ENCODE assay signal across 2 cellular contexts in the genomic region with DNA sequence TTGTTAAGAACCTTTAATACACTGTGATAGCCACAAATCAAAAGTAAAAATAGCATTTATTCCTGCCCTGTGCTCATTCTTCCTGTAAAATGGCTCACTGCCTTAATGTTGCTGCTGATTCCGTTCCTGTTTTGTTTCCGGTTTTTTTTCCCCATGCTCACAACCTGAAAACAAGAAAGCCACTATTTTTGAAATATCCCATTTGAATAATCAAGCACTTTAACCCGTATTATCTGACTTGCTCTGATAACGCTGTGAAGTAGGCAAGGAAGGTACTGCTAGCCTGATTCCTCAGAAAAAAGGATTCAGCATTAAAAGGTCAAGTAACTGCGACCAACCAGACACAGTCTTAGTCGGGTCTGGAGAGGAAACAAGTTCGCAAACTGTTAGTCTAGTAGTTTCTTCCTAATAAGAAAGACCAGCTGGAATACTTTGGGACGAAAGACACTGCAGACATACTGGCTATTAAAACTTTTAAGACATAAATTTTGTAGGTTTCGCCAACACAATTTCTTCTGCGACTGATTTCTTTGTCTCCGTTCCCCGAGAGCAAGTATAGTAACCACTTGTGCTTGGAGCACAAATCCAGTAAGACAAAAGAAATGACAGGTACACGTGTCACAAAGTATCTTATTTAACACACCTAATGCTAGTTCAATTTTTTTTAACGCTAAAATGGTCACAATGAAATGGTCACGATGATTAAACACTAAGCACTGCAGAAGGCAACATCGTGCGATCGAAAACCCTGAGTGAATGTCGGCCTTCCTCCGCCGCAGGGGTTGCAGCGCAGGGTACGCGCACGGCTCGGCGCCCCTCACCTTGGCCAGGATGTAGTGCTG.
TF ChIP-seq lines count a peak whose summit lies in the region.

No MANE protein-coding gene starts in this region.

TF ChIP-seq in PFSK-1, 5 proteins besides CTCF, POLR2A, EP300 and RAD21 (continued from another document):
- TF ChIP-seq, protein P1, sequence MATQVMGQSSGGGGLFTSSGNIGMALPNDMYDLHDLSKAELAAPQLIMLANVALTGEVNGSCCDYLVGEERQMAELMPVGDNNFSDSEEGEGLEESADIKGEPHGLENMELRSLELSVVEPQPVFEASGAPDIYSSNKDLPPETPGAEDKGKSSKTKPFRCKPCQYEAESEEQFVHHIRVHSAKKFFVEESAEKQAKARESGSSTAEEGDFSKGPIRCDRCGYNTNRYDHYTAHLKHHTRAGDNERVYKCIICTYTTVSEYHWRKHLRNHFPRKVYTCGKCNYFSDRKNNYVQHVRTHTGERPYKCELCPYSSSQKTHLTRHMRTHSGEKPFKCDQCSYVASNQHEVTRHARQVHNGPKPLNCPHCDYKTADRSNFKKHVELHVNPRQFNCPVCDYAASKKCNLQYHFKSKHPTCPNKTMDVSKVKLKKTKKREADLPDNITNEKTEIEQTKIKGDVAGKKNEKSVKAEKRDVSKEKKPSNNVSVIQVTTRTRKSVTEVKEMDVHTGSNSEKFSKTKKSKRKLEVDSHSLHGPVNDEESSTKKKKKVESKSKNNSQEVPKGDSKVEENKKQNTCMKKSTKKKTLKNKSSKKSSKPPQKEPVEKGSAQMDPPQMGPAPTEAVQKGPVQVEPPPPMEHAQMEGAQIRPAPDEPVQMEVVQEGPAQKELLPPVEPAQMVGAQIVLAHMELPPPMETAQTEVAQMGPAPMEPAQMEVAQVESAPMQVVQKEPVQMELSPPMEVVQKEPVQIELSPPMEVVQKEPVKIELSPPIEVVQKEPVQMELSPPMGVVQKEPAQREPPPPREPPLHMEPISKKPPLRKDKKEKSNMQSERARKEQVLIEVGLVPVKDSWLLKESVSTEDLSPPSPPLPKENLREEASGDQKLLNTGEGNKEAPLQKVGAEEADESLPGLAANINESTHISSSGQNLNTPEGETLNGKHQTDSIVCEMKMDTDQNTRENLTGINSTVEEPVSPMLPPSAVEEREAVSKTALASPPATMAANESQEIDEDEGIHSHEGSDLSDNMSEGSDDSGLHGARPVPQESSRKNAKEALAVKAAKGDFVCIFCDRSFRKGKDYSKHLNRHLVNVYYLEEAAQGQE (IDR thresholded peaks at IDR 0.05; ENCODE audit: insufficient read depth in 1 of 2, low read depth in 2 of 2, low read length in 2 of 2) = no peak

TF ChIP-seq in HepG2, 621 proteins besides CTCF, POLR2A, EP300 and RAD21 (continued from another document):
- no peak for TF ChIP-seq MEIS1 (CRISPR knock-in tag; IDR thresholded peaks at IDR 0.05; ENCODE audit: borderline replicate concordance)
- TF ChIP-seq, protein P2, sequence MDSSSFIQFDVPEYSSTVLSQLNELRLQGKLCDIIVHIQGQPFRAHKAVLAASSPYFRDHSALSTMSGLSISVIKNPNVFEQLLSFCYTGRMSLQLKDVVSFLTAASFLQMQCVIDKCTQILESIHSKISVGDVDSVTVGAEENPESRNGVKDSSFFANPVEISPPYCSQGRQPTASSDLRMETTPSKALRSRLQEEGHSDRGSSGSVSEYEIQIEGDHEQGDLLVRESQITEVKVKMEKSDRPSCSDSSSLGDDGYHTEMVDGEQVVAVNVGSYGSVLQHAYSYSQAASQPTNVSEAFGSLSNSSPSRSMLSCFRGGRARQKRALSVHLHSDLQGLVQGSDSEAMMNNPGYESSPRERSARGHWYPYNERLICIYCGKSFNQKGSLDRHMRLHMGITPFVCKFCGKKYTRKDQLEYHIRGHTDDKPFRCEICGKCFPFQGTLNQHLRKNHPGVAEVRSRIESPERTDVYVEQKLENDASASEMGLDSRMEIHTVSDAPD (CRISPR knock-in tag; IDR thresholded peaks at IDR 0.05) = 0 out of 2 replicates have a peak, but pooled peaks have one; percentile 6
- TF ChIP-seq BCL6 (CRISPR knock-in tag; IDR thresholded peaks at IDR 0.05) = no peak; the same call in 1 of the 2 replicates
- 0 out of 2 replicates have a peak, but pooled peaks have one; percentile 15 for TF ChIP-seq NR2F6 (IDR thresholded peaks at IDR 0.05)
- no peak for TF ChIP-seq NR2F6 (CRISPR knock-in tag; IDR thresholded peaks at IDR 0.05)
- TF ChIP-seq SIX4 (CRISPR knock-in tag; IDR thresholded peaks at IDR 0.05) = 0 out of 2 replicates have a peak, but pooled peaks have one; percentile 20
- TF ChIP-seq NAIF1 (CRISPR knock-in tag; IDR thresholded peaks at IDR 0.05; ENCODE audit: borderline replicate concordance) = 0 out of 2 replicates have a peak, but pooled peaks have one; percentile 39
- TF ChIP-seq TOPORS (CRISPR knock-in tag; IDR thresholded peaks at IDR 0.05) = no peak
- no peak for TF ChIP-seq ASH2L (IDR thresholded peaks at IDR 0.05; ENCODE audit: insufficient read length, low read depth, low read length)
- TF ChIP-seq ZNF430 (CRISPR knock-in tag; IDR thresholded peaks at IDR 0.05) = no peak
- TF ChIP-seq NCOA2 (CRISPR knock-in tag; IDR thresholded peaks at IDR 0.05) = 0 out of 2 replicates have a peak, but pooled peaks have one; percentile 28
- TF ChIP-seq ZNF329 (CRISPR knock-in tag; IDR thresholded peaks at IDR 0.05; ENCODE audit: low read depth) = 0 out of 2 replicates have a peak, but pooled peaks have one; percentile 42
- no peak for TF ChIP-seq ZNF33A (CRISPR knock-in tag; IDR thresholded peaks at IDR 0.05; ENCODE audit: borderline replicate concordance)
- TF ChIP-seq ZNF468 (CRISPR knock-in tag; IDR thresholded peaks at IDR 0.05) = 0 out of 2 replicates have a peak, but pooled peaks have one; percentile 73
- TF ChIP-seq KAT8 (CRISPR knock-in tag; IDR thresholded peaks at IDR 0.05) = 0 out of 2 replicates have a peak, but pooled peaks have one; percentile 27
- TF ChIP-seq, protein P3, sequence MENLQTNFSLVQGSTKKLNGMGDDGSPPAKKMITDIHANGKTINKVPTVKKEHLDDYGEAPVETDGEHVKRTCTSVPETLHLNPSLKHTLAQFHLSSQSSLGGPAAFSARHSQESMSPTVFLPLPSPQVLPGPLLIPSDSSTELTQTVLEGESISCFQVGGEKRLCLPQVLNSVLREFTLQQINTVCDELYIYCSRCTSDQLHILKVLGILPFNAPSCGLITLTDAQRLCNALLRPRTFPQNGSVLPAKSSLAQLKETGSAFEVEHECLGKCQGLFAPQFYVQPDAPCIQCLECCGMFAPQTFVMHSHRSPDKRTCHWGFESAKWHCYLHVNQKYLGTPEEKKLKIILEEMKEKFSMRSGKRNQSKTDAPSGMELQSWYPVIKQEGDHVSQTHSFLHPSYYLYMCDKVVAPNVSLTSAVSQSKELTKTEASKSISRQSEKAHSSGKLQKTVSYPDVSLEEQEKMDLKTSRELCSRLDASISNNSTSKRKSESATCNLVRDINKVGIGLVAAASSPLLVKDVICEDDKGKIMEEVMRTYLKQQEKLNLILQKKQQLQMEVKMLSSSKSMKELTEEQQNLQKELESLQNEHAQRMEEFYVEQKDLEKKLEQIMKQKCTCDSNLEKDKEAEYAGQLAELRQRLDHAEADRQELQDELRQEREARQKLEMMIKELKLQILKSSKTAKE (CRISPR knock-in tag; IDR thresholded peaks at IDR 0.05; ENCODE audit: borderline replicate concordance) = no peak
- TF ChIP-seq, protein P4, sequence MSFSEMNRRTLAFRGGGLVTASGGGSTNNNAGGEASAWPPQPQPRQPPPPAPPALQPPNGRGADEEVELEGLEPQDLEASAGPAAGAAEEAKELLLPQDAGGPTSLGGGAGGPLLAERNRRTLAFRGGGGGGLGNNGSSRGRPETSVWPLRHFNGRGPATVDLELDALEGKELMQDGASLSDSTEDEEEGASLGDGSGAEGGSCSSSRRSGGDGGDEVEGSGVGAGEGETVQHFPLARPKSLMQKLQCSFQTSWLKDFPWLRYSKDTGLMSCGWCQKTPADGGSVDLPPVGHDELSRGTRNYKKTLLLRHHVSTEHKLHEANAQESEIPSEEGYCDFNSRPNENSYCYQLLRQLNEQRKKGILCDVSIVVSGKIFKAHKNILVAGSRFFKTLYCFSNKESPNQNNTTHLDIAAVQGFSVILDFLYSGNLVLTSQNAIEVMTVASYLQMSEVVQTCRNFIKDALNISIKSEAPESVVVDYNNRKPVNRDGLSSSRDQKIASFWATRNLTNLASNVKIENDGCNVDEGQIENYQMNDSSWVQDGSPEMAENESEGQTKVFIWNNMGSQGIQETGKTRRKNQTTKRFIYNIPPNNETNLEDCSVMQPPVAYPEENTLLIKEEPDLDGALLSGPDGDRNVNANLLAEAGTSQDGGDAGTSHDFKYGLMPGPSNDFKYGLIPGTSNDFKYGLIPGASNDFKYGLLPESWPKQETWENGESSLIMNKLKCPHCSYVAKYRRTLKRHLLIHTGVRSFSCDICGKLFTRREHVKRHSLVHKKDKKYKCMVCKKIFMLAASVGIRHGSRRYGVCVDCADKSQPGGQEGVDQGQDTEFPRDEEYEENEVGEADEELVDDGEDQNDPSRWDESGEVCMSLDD (CRISPR knock-in tag; IDR thresholded peaks at IDR 0.05; ENCODE audit: borderline replicate concordance) = 0 out of 2 replicates have a peak, but pooled peaks have one; percentile 44
- peak; percentile 13 for TF ChIP-seq TEAD3 (CRISPR knock-in tag; optimal IDR thresholded peaks at IDR 0.05; ENCODE audit: borderline replicate concordance)
- TF ChIP-seq THYN1 (CRISPR knock-in tag; IDR thresholded peaks at IDR 0.05; ENCODE audit: borderline replicate concordance, low read depth) = no peak
- no peak for TF ChIP-seq ZNF251 (CRISPR knock-in tag; IDR thresholded peaks at IDR 0.05)
- TF ChIP-seq, protein P5, sequence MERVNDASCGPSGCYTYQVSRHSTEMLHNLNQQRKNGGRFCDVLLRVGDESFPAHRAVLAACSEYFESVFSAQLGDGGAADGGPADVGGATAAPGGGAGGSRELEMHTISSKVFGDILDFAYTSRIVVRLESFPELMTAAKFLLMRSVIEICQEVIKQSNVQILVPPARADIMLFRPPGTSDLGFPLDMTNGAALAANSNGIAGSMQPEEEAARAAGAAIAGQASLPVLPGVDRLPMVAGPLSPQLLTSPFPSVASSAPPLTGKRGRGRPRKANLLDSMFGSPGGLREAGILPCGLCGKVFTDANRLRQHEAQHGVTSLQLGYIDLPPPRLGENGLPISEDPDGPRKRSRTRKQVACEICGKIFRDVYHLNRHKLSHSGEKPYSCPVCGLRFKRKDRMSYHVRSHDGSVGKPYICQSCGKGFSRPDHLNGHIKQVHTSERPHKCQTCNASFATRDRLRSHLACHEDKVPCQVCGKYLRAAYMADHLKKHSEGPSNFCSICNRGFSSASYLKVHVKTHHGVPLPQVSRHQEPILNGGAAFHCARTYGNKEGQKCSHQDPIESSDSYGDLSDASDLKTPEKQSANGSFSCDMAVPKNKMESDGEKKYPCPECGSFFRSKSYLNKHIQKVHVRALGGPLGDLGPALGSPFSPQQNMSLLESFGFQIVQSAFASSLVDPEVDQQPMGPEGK (CRISPR knock-in tag; IDR thresholded peaks at IDR 0.05) = no peak
- TF ChIP-seq, protein P6, sequence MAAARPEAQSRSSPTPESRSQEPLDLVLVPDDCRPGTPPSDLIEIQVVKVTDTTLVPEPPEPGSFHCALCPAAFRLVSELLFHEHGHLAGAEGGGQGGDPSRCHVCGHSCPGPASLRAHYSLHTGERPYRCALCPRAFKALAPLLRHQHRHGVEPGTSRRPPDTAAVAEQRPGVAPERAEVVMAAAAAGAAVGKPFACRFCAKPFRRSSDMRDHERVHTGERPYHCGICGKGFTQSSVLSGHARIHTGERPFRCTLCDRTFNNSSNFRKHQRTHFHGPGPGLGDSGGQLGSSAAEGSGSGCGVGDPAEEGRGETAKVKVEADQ (CRISPR knock-in tag; IDR thresholded peaks at IDR 0.05; ENCODE audit: borderline replicate concordance) = no peak
- TF ChIP-seq POLR2G (IDR thresholded peaks at IDR 0.05; ENCODE audit: low read depth, low read length) = 0 out of 2 replicates have a peak, but pooled peaks have one; percentile 10
- peak; percentile 32; the same call in 1 of the 2 replicates for TF ChIP-seq ELF3 (CRISPR knock-in tag; IDR thresholded peaks at IDR 0.05)
- TF ChIP-seq GABPA (IDR thresholded peaks at IDR 0.05; ENCODE audit: low read depth, low read length) = no peak
- TF ChIP-seq GABPA (CRISPR knock-in tag; IDR thresholded peaks at IDR 0.05; ENCODE audit: low read depth) = peak; percentile 18; the same call in 1 of the 2 replicates
- no peak for TF ChIP-seq ZFP41 (CRISPR knock-in tag; IDR thresholded peaks at IDR 0.05; ENCODE audit: borderline replicate concordance)
- no peak for TF ChIP-seq ZFY (CRISPR knock-in tag; IDR thresholded peaks at IDR 0.05)
- TF ChIP-seq KDM1A (CRISPR knock-in tag; IDR thresholded peaks at IDR 0.05) = no peak
- TF ChIP-seq SNAI1 (CRISPR knock-in tag; IDR thresholded peaks at IDR 0.05; ENCODE audit: borderline replicate concordance) = no peak
- TF ChIP-seq, protein P7, sequence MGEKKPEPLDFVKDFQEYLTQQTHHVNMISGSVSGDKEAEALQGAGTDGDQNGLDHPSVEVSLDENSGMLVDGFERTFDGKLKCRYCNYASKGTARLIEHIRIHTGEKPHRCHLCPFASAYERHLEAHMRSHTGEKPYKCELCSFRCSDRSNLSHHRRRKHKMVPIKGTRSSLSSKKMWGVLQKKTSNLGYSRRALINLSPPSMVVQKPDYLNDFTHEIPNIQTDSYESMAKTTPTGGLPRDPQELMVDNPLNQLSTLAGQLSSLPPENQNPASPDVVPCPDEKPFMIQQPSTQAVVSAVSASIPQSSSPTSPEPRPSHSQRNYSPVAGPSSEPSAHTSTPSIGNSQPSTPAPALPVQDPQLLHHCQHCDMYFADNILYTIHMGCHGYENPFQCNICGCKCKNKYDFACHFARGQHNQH (CRISPR knock-in tag; IDR thresholded peaks at IDR 0.05) = no peak
- TF ChIP-seq ZNF879 (CRISPR knock-in tag; IDR thresholded peaks at IDR 0.05) = 0 out of 2 replicates have a peak, but pooled peaks have one; percentile 10
- TF ChIP-seq ETV5 (CRISPR knock-in tag; IDR thresholded peaks at IDR 0.05; ENCODE audit: borderline replicate concordance) = peak; percentile 48; the same call in 1 of the 2 replicates
- TF ChIP-seq ZNF619 (CRISPR knock-in tag; IDR thresholded peaks at IDR 0.05) = no peak
